ENCODE assay signal across 3 cellular contexts in the genomic region with DNA sequence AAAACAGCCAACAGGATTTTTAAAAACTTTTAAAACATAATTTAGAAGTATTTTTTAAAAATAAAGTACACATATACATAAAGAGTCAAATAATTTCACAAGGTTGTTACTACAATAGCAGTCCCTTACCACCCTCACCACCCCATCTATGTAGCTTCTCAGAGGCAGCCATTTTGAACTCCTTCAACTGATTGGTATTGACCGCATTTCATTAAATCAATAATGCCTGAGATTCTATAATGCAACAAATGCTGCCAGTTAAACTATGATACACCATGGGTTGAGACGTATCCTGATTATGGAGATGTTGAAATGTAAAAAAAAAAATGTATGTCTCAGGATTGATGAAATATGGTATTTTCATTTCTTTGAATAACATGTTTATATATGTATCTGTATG.
TF ChIP-seq lines count a peak whose summit lies in the region.

No MANE protein-coding gene starts in this region.

TF ChIP-seq in HEK293, 187 proteins besides CTCF, POLR2A, EP300 and RAD21:
- no peak for TF ChIP-seq ZNF843 (tag by site-specific recombination; IDR thresholded peaks at IDR 0.05)
- TF ChIP-seq ZBTB8A (tag by site-specific recombination; IDR thresholded peaks at IDR 0.05) = no peak
- TF ChIP-seq KLF1 (tag by site-specific recombination; IDR thresholded peaks at IDR 0.05) = no peak
- no peak for TF ChIP-seq ZBTB48 (tag by site-specific recombination; IDR thresholded peaks at IDR 0.05)
- TF ChIP-seq ZNF10 (tag by site-specific recombination; IDR thresholded peaks at IDR 0.05) = peak; percentile 88

TF ChIP-seq in K562, 482 proteins besides CTCF, POLR2A, EP300 and RAD21:
- TF ChIP-seq, protein P1, sequence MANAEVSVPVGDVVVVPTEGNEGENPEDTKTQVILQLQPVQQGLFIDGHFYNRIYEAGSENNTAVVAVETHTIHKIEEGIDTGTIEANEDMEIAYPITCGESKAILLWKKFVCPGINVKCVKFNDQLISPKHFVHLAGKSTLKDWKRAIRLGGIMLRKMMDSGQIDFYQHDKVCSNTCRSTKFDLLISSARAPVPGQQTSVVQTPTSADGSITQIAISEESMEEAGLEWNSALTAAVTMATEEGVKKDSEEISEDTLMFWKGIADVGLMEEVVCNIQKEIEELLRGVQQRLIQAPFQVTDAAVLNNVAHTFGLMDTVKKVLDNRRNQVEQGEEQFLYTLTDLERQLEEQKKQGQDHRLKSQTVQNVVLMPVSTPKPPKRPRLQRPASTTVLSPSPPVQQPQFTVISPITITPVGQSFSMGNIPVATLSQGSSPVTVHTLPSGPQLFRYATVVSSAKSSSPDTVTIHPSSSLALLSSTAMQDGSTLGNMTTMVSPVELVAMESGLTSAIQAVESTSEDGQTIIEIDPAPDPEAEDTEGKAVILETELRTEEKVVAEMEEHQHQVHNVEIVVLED (CRISPR knock-in tag; IDR thresholded peaks at IDR 0.05) = no peak
- peak; percentile 70 for TF ChIP-seq ZNF134 (CRISPR knock-in tag; conservative IDR thresholded peaks at IDR 0.05)

TF ChIP-seq in H1, 55 proteins besides CTCF, POLR2A, EP300 and RAD21:
- no peak for TF ChIP-seq ATF3 (IDR thresholded peaks at IDR 0.05; ENCODE audit: insufficient read depth, low read depth, low read length)
- TF ChIP-seq TBP (IDR thresholded peaks at IDR 0.05; ENCODE audit: low read depth, low read length) = no peak
- TF ChIP-seq YY1 (IDR thresholded peaks at IDR 0.05; ENCODE audit: low read depth, low read length) = peak; percentile 63; the same call in 1 of the 2 replicates
- TF ChIP-seq SP2 (IDR thresholded peaks at IDR 0.05; ENCODE audit: low read length) = no peak
